8 cellular contexts compared by ENCODE assay signal in the genomic region with DNA sequence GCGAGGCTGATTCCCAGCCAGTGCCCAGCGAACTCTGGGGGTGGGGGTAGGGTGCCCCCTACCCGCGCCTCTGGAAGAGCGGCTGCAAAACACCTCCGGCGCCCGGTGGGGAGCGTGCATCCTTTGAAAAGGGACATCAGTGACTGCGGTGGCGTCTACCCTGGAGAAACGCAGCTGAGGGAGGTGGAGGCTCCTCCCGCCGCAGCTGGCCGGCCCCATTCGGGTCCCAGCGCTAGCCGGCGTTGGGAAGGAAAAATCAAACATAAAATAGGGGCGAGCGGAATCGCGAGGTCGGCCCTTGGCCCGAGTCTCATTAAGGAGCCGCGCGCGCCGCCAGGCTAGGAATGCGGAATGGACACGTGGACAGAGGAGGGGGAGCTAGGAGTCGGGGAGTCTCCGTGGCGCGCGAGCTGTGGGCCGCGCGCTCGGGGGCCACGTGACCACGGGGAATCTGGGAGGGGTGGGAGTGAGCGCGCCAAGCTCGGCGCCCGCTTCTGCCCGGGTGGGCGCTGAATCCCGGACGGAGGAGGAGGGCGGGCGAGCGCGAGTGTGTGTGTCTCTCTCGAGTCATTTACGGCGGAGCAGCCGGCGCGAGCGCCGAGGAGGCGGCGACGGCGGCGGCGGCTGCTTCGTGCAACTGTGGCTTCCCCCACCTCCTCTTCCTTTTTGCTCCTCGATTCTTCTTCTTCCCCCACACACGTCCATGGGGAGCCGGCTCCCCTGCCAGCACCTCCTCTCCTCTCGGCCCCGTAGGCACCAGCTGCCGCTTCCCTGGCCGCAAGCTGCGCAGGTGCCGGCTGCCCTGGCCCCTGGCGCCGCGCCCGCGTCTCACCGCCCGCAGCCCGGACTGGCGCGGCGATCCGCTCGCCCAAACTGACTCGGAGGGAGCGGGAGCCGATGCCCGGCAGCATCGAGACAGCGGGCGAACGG. TPM values are rescaled to one million over a fixed set of nuclear protein-coding genes. Genes with fewer than 3 reads are reported as not detected.
DNase-seq lines count a peak whose midpoint lies in the region; ATAC-seq and TF ChIP-seq lines count a peak whose summit lies in the region.

A gene with protein sequence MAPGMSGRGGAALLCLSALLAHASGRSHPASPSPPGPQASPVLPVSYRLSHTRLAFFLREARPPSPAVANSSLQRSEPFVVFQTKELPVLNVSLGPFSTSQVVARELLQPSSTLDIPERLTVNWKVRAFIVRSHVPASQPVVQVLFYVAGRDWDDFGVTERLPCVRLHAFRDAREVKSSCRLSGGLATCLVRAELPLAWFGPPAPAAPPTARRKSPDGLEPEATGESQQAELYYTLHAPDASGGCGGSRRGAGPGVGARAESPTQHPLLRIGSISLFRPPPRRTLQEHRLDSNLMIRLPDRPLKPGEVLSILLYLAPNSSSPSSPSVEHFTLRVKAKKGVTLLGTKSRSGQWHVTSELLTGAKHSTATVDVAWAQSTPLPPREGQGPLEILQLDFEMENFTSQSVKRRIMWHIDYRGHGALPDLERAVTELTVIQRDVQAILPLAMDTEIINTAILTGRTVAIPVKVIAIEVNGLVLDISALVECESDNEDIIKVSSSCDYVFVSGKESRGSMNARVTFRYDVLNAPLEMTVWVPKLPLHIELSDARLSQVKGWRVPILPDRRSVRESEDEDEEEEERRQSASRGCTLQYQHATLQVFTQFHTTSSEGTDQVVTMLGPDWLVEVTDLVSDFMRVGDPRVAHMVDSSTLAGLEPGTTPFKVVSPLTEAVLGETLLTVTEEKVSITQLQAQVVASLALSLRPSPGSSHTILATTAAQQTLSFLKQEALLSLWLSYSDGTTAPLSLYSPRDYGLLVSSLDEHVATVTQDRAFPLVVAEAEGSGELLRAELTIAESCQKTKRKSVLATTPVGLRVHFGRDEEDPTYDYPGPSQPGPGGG (N-terminal part only) (plus strand): TSS at position 566 of the 930 bp plus-strand sequence. CDS start 1,495 bp downstream, outside the sequence.

- H3K4me1 ChIP-seq in HUES48 (ENCODE audit: control insufficient read depth, insufficient read depth, low read length), result peaks cover 23% of the 10 kb centered on the region
- H3K4me1 ChIP-seq in cardiac muscle cell (ENCODE audit: low read depth), result peaks cover 18% of the 10 kb centered on the region

- H3K27me3 ChIP-seq in HUES48 (ENCODE audit: control insufficient read depth, insufficient read depth, low read length) (peaks cover 100% of the 10 kb centered on the region), cardiac muscle cell (peaks cover 100% of the 10 kb centered on the region)

- H3K9me3 ChIP-seq in HUES48 (ENCODE audit: control insufficient read depth, insufficient read depth, low read length) (no peaks in the 10 kb centered on the region), cardiac muscle cell (ENCODE audit: low read depth) (no peaks in the 10 kb centered on the region)

- peak within 1 kb of the TSS; percentile 72 for H3K4me3 Mint-ChIP-seq in activated T-helper 1 cell treated with anti-CD3 and anti-CD28 coated beads, Interleukin-12 subunit alpha, Interleukin-12 subunit beta, Interleukin-2, Interleukin-4 antibody, amounts not matched to agents 30 ng/mL and 10 ng/mL and 1 ng/mL, durations not matched to agents 14 hours and 24 hours and 36 hours
- peak within 1 kb of the TSS; percentile 79 for H3K4me3 Mint-ChIP-seq in osteocyte (ENCODE audit: unreplicated experiment)

- H3K4me1 Mint-ChIP-seq in activated T-helper 1 cell treated with anti-CD3 and anti-CD28 coated beads, Interleukin-12 subunit alpha, Interleukin-12 subunit beta, Interleukin-2, Interleukin-4 antibody, amounts not matched to agents 30 ng/mL and 10 ng/mL and 1 ng/mL, durations not matched to agents 14 hours and 24 hours and 36 hours (ENCODE audit: low read depth), result peaks cover 11% of the 10 kb centered on the region
- peaks cover 16% of the 10 kb centered on the region for H3K4me1 Mint-ChIP-seq in osteocyte (ENCODE audit: unreplicated experiment)

- ATAC-seq in HG02759 (IDR thresholded peaks at IDR 0.05; ENCODE audit: unreplicated experiment), result no peak

- no peak within 1 kb of the TSS for H3K9ac ChIP-seq in HUES48 (ENCODE audit: low read depth, low read length)

- H3K36me3 Mint-ChIP-seq in activated T-helper 1 cell treated with anti-CD3 and anti-CD28 coated beads, Interleukin-12 subunit alpha, Interleukin-12 subunit beta, Interleukin-2, Interleukin-4 antibody, amounts not matched to agents 30 ng/mL and 10 ng/mL and 1 ng/mL, durations not matched to agents 14 hours and 24 hours and 36 hours (ENCODE audit: low read depth), result no peaks in the 10 kb centered on the region
- no peaks in the 10 kb centered on the region for H3K36me3 Mint-ChIP-seq in osteocyte (ENCODE audit: unreplicated experiment)

- intact Hi-C loops in activated T-helper 1 cell treated with anti-CD3 and anti-CD28 coated beads, Interleukin-12 subunit alpha, Interleukin-12 subunit beta, Interleukin-2, Interleukin-4 antibody, amounts not matched to agents 30 ng/mL and 10 ng/mL and 1 ng/mL, durations not matched to agents 14 hours and 24 hours and 36 hours (cut with micrococcal nuclease), result no loop called here

- no peak within 1 kb of the TSS for H3K27ac ChIP-seq in HUES48 (ENCODE audit: low read depth, low read length)
- H3K27ac ChIP-seq in cardiac muscle cell, result no peak within 1 kb of the TSS

- no peaks in the 10 kb centered on the region for H3K9me3 Mint-ChIP-seq in activated T-helper 1 cell treated with anti-CD3 and anti-CD28 coated beads, Interleukin-12 subunit alpha, Interleukin-12 subunit beta, Interleukin-2, Interleukin-4 antibody, amounts not matched to agents 30 ng/mL and 10 ng/mL and 1 ng/mL, durations not matched to agents 14 hours and 24 hours and 36 hours
- H3K9me3 Mint-ChIP-seq in osteocyte (ENCODE audit: unreplicated experiment), result no peaks in the 10 kb centered on the region

- H3K4me3 ChIP-seq in HUES48 (ENCODE audit: low read depth, low read length) (peak within 1 kb of the TSS; percentile 54), cardiac muscle cell (peak within 1 kb of the TSS; percentile 44)

- TF ChIP-seq CTCF in cardiac muscle cell (IDR thresholded peaks at IDR 0.05; ENCODE audit: low read depth, low read length), result no peak
- no peak for TF ChIP-seq CTCF in osteocyte (IDR thresholded peaks at IDR 0.05)

- peak; percentile 56 for DNase-seq in AG08396 (ENCODE audit: low spot score)
- DNase-seq in activated T-helper 1 cell treated with anti-CD3 and anti-CD28 coated beads, Interleukin-12 subunit alpha, Interleukin-12 subunit beta, Interleukin-2, Interleukin-4 antibody, amounts not matched to agents 30 ng/mL and 10 ng/mL and 1 ng/mL, durations not matched to agents 14 hours and 24 hours and 36 hours (ENCODE audit: low spot score), result no peak
- DNase-seq in cardiac muscle cell (ENCODE audit: low read depth in 1 of 2, low spot score in 1 of 2), result peak; percentile 45 to 74
- DNase-seq in osteocyte (ENCODE audit: extremely low spot score, unreplicated experiment), result no peak
- DNase-seq in DMS53 (lab: John Stamatoyannopoulos, UW), result no peak
- no peak for DNase-seq in GM19238 (ENCODE audit: insufficient read length, low spot score)

- peaks cover 71% of the 10 kb centered on the region for H3K27me3 Mint-ChIP-seq in activated T-helper 1 cell treated with anti-CD3 and anti-CD28 coated beads, Interleukin-12 subunit alpha, Interleukin-12 subunit beta, Interleukin-2, Interleukin-4 antibody, amounts not matched to agents 30 ng/mL and 10 ng/mL and 1 ng/mL, durations not matched to agents 14 hours and 24 hours and 36 hours (ENCODE audit: insufficient read depth)
- peaks cover 67% of the 10 kb centered on the region for H3K27me3 Mint-ChIP-seq in osteocyte (ENCODE audit: unreplicated experiment)

- H3K27ac Mint-ChIP-seq in activated T-helper 1 cell treated with anti-CD3 and anti-CD28 coated beads, Interleukin-12 subunit alpha, Interleukin-12 subunit beta, Interleukin-2, Interleukin-4 antibody, amounts not matched to agents 30 ng/mL and 10 ng/mL and 1 ng/mL, durations not matched to agents 14 hours and 24 hours and 36 hours, result no peak within 1 kb of the TSS
- H3K27ac Mint-ChIP-seq in osteocyte (ENCODE audit: unreplicated experiment), result no peak within 1 kb of the TSS

- H3K36me3 ChIP-seq in HUES48 (ENCODE audit: control insufficient read depth, insufficient read depth, low read length) (no peaks in the 10 kb centered on the region), cardiac muscle cell (no peaks in the 10 kb centered on the region)

RNA-seq across cellular contexts. Expression of the gene that starts here (rescaled TPM):
- not detected in 2 replicates for total RNA-seq in activated T-helper 1 cell treated with anti-CD3 and anti-CD28 coated beads, Interleukin-12 subunit alpha, Interleukin-12 subunit beta, Interleukin-2, Interleukin-4 antibody, amounts not matched to agents 30 ng/mL and 10 ng/mL and 1 ng/mL, durations not matched to agents 14 hours and 24 hours and 36 hours
- 0.18 and 0.46 TPM in 2 replicates for total RNA-seq in cardiac muscle cell
- 0.16 TPM in 1 of 2 replicates, not detected in the other for polyA plus RNA-seq in cardiac muscle cell
- total RNA-seq in osteocyte, result not detected in 2 replicates

Comparison
In these comparisons a context has a peak if more than half of its experiments do, and no peak if none do; other contexts are left out.
1. Peak in DNase-seq and H3K4me3 ChIP-seq in cardiac muscle cell; RNA of the gene not detected or under 1 TPM.